ENCODE assay signal across 1 cellular context in the genomic region with DNA sequence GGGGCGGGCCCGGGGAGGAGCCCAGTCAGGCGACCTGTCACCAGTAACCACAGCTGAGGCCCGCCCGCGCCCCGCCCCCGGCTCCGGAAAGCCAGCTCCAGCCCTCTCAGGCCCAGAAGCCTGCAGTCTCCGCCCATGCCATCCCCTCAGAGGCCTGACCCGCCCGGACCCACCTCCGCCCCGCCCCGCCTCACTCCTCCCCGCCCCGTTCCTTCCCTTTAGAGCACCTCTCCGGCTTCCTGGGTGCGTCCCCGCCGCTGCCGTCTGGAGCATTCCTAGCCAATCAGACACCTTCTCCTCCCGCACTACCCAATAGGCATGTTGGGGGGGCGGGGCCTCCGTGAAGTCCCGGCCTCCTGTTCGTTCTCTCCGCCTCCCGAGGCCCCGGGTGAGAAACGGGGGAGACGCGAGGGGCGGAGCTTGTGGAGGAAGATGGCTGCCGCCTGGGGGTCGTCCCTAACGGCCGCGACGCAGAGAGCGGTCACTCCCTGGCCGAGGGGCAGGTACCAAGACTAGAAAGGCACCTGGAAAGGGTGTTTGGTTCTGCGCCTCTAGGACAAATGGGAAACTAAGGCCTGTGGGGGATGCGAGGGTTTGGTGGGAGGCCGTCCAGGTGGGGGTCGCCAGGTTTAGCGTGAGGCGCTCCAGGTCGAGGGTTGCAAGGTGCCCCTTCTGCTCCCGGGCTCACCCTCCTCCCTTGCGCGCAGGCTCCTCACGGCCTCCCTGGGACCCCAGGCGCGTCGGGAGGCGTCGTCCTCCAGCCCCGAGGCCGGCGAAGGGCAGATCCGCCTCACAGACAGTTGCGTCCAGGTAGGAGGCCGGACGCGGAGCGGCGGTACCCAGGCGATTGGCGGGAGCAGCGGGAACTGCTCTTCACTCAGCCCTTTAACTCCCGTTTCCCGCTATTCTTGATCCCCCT.
TF ChIP-seq lines count a peak whose summit lies in the region.

ISCA2 (plus strand) TSS at position 423 of the 919 bp plus-strand sequence; CDS start at position 433, 10 bp downstream.

TF ChIP-seq in HepG2, 621 proteins besides CTCF, POLR2A, EP300 and RAD21 (continued from another document and continues in another):
- TF ChIP-seq ZNF609 (CRISPR knock-in tag; IDR thresholded peaks at IDR 0.05; ENCODE audit: borderline replicate concordance), result peak; percentile 40; the same call in 1 of the 2 replicates
- peak; percentile 83 for TF ChIP-seq POLR2AphosphoS5 (IDR thresholded peaks at IDR 0.05; ENCODE audit: low read depth, low read length)
- no peak for TF ChIP-seq CCDC6 (CRISPR knock-in tag; IDR thresholded peaks at IDR 0.05)
- no peak for TF ChIP-seq THYN1 (CRISPR knock-in tag; IDR thresholded peaks at IDR 0.05; ENCODE audit: borderline replicate concordance, low read depth)
- TF ChIP-seq ZMYM4 (CRISPR knock-in tag; IDR thresholded peaks at IDR 0.05), result 0 out of 2 replicates have a peak, but pooled peaks have one; percentile 50
- no peak for TF ChIP-seq DDIT3 (CRISPR knock-in tag; IDR thresholded peaks at IDR 0.05)
- peak; percentile 64 for TF ChIP-seq BORCS8-MEF2B (CRISPR knock-in tag; IDR thresholded peaks at IDR 0.05)
- TF ChIP-seq TBX2 (CRISPR knock-in tag; IDR thresholded peaks at IDR 0.05; ENCODE audit: borderline replicate concordance), result peak; percentile 62
- TF ChIP-seq CREB1 (IDR thresholded peaks at IDR 0.05), result peak; percentile 33; the same call in 1 of the 2 replicates
- TF ChIP-seq CREB1 (CRISPR knock-in tag; IDR thresholded peaks at IDR 0.05), result peak; percentile 67; the same call in 1 of the 2 replicates
- peak; percentile 23 for TF ChIP-seq ZNF883 (CRISPR knock-in tag; IDR thresholded peaks at IDR 0.05; ENCODE audit: not compliant biosample characterization)
- peak; percentile 71 for TF ChIP-seq PHF8 (CRISPR knock-in tag; IDR thresholded peaks at IDR 0.05)
- TF ChIP-seq THAP9 (CRISPR knock-in tag; IDR thresholded peaks at IDR 0.05; ENCODE audit: borderline replicate concordance), result peak; percentile 65; the same call in 1 of the 2 replicates
- TF ChIP-seq, protein P1, sequence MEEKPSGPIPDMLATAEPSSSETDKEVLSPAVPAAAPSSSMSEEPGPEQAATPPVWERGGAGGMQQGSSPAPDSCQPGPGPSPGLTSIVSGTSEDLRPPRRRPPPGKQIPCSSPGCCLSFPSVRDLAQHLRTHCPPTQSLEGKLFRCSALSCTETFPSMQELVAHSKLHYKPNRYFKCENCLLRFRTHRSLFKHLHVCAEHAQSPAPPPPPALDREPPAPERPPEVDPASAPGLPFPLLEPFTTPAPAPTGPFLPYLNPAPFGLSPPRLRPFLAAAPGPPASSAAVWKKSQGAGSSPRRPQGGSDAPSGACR (CRISPR knock-in tag; IDR thresholded peaks at IDR 0.05), result 0 out of 2 replicates have a peak, but pooled peaks have one; percentile 33
- no peak for TF ChIP-seq HOXA7 (CRISPR knock-in tag; IDR thresholded peaks at IDR 0.05)
- no peak for TF ChIP-seq ZBTB33 (CRISPR knock-in tag; IDR thresholded peaks at IDR 0.05)
- peak; percentile 87 for TF ChIP-seq SP2 (CRISPR knock-in tag; IDR thresholded peaks at IDR 0.05)
- TF ChIP-seq GATAD2A (CRISPR knock-in tag; IDR thresholded peaks at IDR 0.05), result 0 out of 2 replicates have a peak, but pooled peaks have one; percentile 17
- 0 out of 2 replicates have a peak, but pooled peaks have one; percentile 8 for TF ChIP-seq ZBED4 (CRISPR knock-in tag; IDR thresholded peaks at IDR 0.05; ENCODE audit: borderline replicate concordance)
- TF ChIP-seq, protein P2, sequence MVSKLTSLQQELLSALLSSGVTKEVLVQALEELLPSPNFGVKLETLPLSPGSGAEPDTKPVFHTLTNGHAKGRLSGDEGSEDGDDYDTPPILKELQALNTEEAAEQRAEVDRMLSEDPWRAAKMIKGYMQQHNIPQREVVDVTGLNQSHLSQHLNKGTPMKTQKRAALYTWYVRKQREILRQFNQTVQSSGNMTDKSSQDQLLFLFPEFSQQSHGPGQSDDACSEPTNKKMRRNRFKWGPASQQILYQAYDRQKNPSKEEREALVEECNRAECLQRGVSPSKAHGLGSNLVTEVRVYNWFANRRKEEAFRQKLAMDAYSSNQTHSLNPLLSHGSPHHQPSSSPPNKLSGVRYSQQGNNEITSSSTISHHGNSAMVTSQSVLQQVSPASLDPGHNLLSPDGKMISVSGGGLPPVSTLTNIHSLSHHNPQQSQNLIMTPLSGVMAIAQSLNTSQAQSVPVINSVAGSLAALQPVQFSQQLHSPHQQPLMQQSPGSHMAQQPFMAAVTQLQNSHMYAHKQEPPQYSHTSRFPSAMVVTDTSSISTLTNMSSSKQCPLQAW (CRISPR knock-in tag; IDR thresholded peaks at IDR 0.05), result 0 out of 2 replicates have a peak, but pooled peaks have one; percentile 15
- peak; percentile 71; the same call in 1 of the 2 replicates for TF ChIP-seq ZNF350 (CRISPR knock-in tag; IDR thresholded peaks at IDR 0.05; ENCODE audit: borderline replicate concordance, low read depth)
- TF ChIP-seq ZNF639 (CRISPR knock-in tag; conservative IDR thresholded peaks at IDR 0.05), result no peak
- TF ChIP-seq MXD1 (CRISPR knock-in tag; IDR thresholded peaks at IDR 0.05), result peak; percentile 76; the same call in 1 of the 2 replicates
- TF ChIP-seq ZBTB7B (CRISPR knock-in tag; IDR thresholded peaks at IDR 0.05), result peak; percentile 91
- 0 out of 2 replicates have a peak, but pooled peaks have one; percentile 63 for TF ChIP-seq PCBP1 (IDR thresholded peaks at IDR 0.05; ENCODE audit: borderline replicate concordance, low read depth, low read length)
- peak; percentile 77; the same call in 1 of the 2 replicates for TF ChIP-seq ZNF850 (CRISPR knock-in tag; conservative IDR thresholded peaks at IDR 0.05)
- peak; percentile 46; the same call in 1 of the 2 replicates for TF ChIP-seq ZNF724P (CRISPR knock-in tag; IDR thresholded peaks at IDR 0.05; ENCODE audit: borderline replicate concordance)
- TF ChIP-seq HDAC1 (CRISPR knock-in tag; IDR thresholded peaks at IDR 0.05), result no peak
- no peak for TF ChIP-seq HOMEZ (CRISPR knock-in tag; IDR thresholded peaks at IDR 0.05; ENCODE audit: low read depth)
